ENCODE assay signal across 8 cellular contexts in genomic region chr6:112037783-112038216, GRCh38. TPM values are rescaled to one million over a fixed set of nuclear protein-coding genes. Genes with fewer than 3 reads are reported as not detected.
A peak's percentile ranks its signal among the peaks of the same experiment; 100 is the strongest.
DNase-seq lines count a peak whose midpoint lies in the region; ATAC-seq and TF ChIP-seq lines count a peak whose summit lies in the region.

No MANE protein-coding gene starts in this region.

- CTCF ChIA-PET in SK-N-SH (lab: Yijun Ruan, JAX) = interaction anchor here (1.0 to 1.2 kb wide), 2 partner anchors 9 to 15 kb away, joined by 3 read pairs; no protein-coding TSS in a partner anchor

- H3K27me3 ChIP-seq in SK-N-SH (ENCODE audit: insufficient read depth) = no peaks in the 10 kb centered on the region

- DNase-seq in EL (peak; percentile 98), SK-N-SH (no peak), fibroblast of villous mesenchyme (ENCODE audit: low read depth) (peak; percentile 93), retinal pigment epithelial cell (ENCODE audit: low read depth) (peak; percentile 96), HPDE6-E6E7 (ENCODE audit: extremely low spot score) (no peak), AML-193 (lab: John Stamatoyannopoulos, UW) (no peak)

- H3K79me2 ChIP-seq in SK-N-SH (ENCODE audit: insufficient read depth) = no peaks in the 10 kb centered on the region

- no peaks in the 10 kb centered on the region for H3K9me2 ChIP-seq in SK-N-SH

- peak overlapping the region; percentile 45 for H3K4me2 ChIP-seq in SK-N-SH

- WGBS in SK-N-SH (ENCODE audit: low lambda C conversion rate) = 26% methylated on average over 7 of the region's 8 CpGs

- H3K9me3 ChIP-seq in SK-N-SH = no peaks in the 10 kb centered on the region

- H3F3A ChIP-seq in SK-N-SH (replicated peaks; ENCODE audit: insufficient read depth) = peaks cover 26% of the 10 kb centered on the region

- TF ChIP-seq CTCF in SK-N-SH (IDR thresholded peaks at IDR 0.05) (no peak), fibroblast of villous mesenchyme (IDR thresholded peaks at IDR 0.05; ENCODE audit: insufficient read depth, low read depth, low read length) (no peak), retinal pigment epithelial cell (conservative IDR thresholded peaks at IDR 0.05; ENCODE audit: low read depth, low read length) (no peak)

- no peak for TF ChIP-seq RAD21 in SK-N-SH (IDR thresholded peaks at IDR 0.05; ENCODE audit: low read length)

- H3K4me1 ChIP-seq in SK-N-SH (ENCODE audit: control insufficient read depth in 1 of 2, insufficient read depth in 2 of 2, low read depth in 1 of 2, low read length in 1 of 2) = peaks cover 3 to 27% of the 10 kb centered on the region in 2 experiments

- no peak for ATAC-seq in GM21390 (IDR thresholded peaks at IDR 0.05; ENCODE audit: unreplicated experiment)
- no peak for ATAC-seq in HG02759 (IDR thresholded peaks at IDR 0.05; ENCODE audit: unreplicated experiment)

- H3K36me3 ChIP-seq in SK-N-SH (replicated peaks in 1 of 2; ENCODE audit: control insufficient read depth in 1 of 2, insufficient read depth in 2 of 2, low read length in 1 of 2) = no peaks in the 10 kb centered on the region

- POLR2A ChIA-PET in SK-N-SH (lab: Yijun Ruan, JAX) = no interaction called here

- H3K9ac ChIP-seq in SK-N-SH = peak overlapping the region; percentile 64; the same call in 1 of the 2 replicates

- peak overlapping the region; percentile 9 to 87; a peak in 3 of 4 replicates for H3K27ac ChIP-seq in SK-N-SH (ENCODE audit: low read depth in 2 of 2, low read length in 1 of 2)

- H4K20me1 ChIP-seq in SK-N-SH (ENCODE audit: insufficient read depth) = no peaks in the 10 kb centered on the region

- TF ChIP-seq EP300 in SK-N-SH (IDR thresholded peaks at IDR 0.05; ENCODE audit: borderline replicate concordance in 1 of 2, low read depth in 1 of 2, low read length in 1 of 2) = peak in 1 of 2 experiments; percentile 75; a peak in 1 of 4 replicates

- peak overlapping the region; percentile 31; the same call in 1 of the 2 replicates for H2AFZ ChIP-seq in SK-N-SH (ENCODE audit: low read depth)

- H3K4me3 ChIP-seq in SK-N-SH (ENCODE audit: low read depth in 2 of 2, low read length in 1 of 2) (peak overlapping the region in 1 of 2 experiments; percentile 14; a peak in 1 of 4 replicates), fibroblast of villous mesenchyme (ENCODE audit: low read depth, low read length) (no peak overlapping the region), retinal pigment epithelial cell (ENCODE audit: low read length) (no peak overlapping the region)

TF ChIP-seq in SK-N-SH, 30 proteins besides CTCF, POLR2A, EP300 and RAD21:
- no peak for TF ChIP-seq ZBTB33 (IDR thresholded peaks at IDR 0.05; ENCODE audit: borderline replicate concordance, low read depth)
- TF ChIP-seq NFIC (IDR thresholded peaks at IDR 0.05; ENCODE audit: borderline replicate concordance) = peak; percentile 79
- peak; percentile 43 for TF ChIP-seq MAX (IDR thresholded peaks at IDR 0.05; ENCODE audit: low read depth)
- TF ChIP-seq TCF12 (IDR thresholded peaks at IDR 0.05) = peak; percentile 78
- peak; percentile 46; the same call in 1 of the 2 replicates for TF ChIP-seq RXRA (IDR thresholded peaks at IDR 0.05; ENCODE audit: borderline replicate concordance, low read depth)
- no peak for TF ChIP-seq YY1 (IDR thresholded peaks at IDR 0.05; ENCODE audit: low read depth)
- no peak; the same call in 1 of the 2 replicates for TF ChIP-seq POLR2AphosphoS5 (IDR thresholded peaks at IDR 0.05; ENCODE audit: low read depth, low read length)
- TF ChIP-seq ELF1 (IDR thresholded peaks at IDR 0.05) = peak; percentile 23; the same call in 1 of the 2 replicates
- TF ChIP-seq TEAD4 (IDR thresholded peaks at IDR 0.05; ENCODE audit: borderline replicate concordance, insufficient read depth) = 0 out of 2 replicates have a peak, but pooled peaks have one; percentile 21
- TF ChIP-seq PBX3 (IDR thresholded peaks at IDR 0.05) = peak; percentile 47
- peak; percentile 79 for TF ChIP-seq FOSL2 (IDR thresholded peaks at IDR 0.05; ENCODE audit: borderline replicate concordance, low read depth)
- peak; percentile 85 for TF ChIP-seq JUND (IDR thresholded peaks at IDR 0.05)

RNA-seq across cellular contexts. Expression of gene CCN6, which starts 16.1 kb away (rescaled TPM):
- polyA plus RNA-seq in SK-N-SH (2012; rRNA removed) = not detected in 2 replicates
- polyA plus RNA-seq in SK-N-SH (2012; cell fraction: cytosol; rRNA removed) = not detected in 2 replicates
- not detected in 2 replicates for polyA plus RNA-seq in SK-N-SH (2012; cell fraction: nucleus; rRNA removed)
- not detected in 2 replicates for total RNA-seq in fibroblast of villous mesenchyme

RNA-seq across cellular contexts. Expression of gene TUBE1, which starts 49.5 kb away (rescaled TPM):
- polyA plus RNA-seq in SK-N-SH (2012; rRNA removed) = 11.9 and 14.6 TPM in 2 replicates
- 9.9 and 10.9 TPM in 2 replicates for polyA plus RNA-seq in SK-N-SH (2012; cell fraction: cytosol; rRNA removed)
- 22.4 and 46.4 TPM in 2 replicates for polyA plus RNA-seq in SK-N-SH (2012; cell fraction: nucleus; rRNA removed)
- 31.5 and 38.7 TPM in 2 replicates for total RNA-seq in fibroblast of villous mesenchyme

RNA-seq across cellular contexts. Expression of gene FAM229B, which starts 49.6 kb away (rescaled TPM):
- 15.9 and 20.6 TPM in 2 replicates for polyA plus RNA-seq in SK-N-SH (2012; rRNA removed)
- polyA plus RNA-seq in SK-N-SH (2012; cell fraction: cytosol; rRNA removed) = 18.5 and 21.2 TPM in 2 replicates
- 6.7 and 7.1 TPM in 2 replicates for polyA plus RNA-seq in SK-N-SH (2012; cell fraction: nucleus; rRNA removed)
- total RNA-seq in fibroblast of villous mesenchyme = 8.6 and 18.0 TPM in 2 replicates

Comparison
In these comparisons a context has a peak if more than half of its experiments do, and no peak if none do; other contexts are left out.
1. DNase-seq: peak in EL (single experiment), fibroblast of villous mesenchyme (single experiment) and retinal pigment epithelial cell (single experiment); none in SK-N-SH (single experiment), HPDE6-E6E7 (single experiment) and AML-193 (0 of 2).